Comparison of ENCODE assay signal across 16 cellular contexts in genomic region chr20:62896526-62896925, GRCh38.
"Had no signal": no experiment of that assay in that cellular context is flagged by ENCODE, and none has a peak within 500 bp of the region (broad histone marks: within the 10 kb centered on the region; RNA-seq: fewer than 3 reads in every experiment).

No MANE protein-coding gene starts in this region.

- H3K9me3 Mint-ChIP-seq: activated CD4-positive, alpha-beta T cell treated with anti-CD3 and anti-CD28 coated beads, Interleukin-2, amount 10 ng/mL, durations not matched to agents 24 days and 14 days; activated naive CD8-positive, alpha-beta T cell treated with anti-CD3 and anti-CD28 coated beads for 36 hours; brain; naive B cell; neural progenitor cell; stimulated activated naive CD8-positive, alpha-beta T cell treated with anti-CD3 and anti-CD28 coated beads, Interleukin-15, Interleukin-2, amounts not matched to agents 100 ng/mL and 50 ng/mL, for 24 hours had no signal

- H3K36me3 ChIP-seq: neural progenitor cell, ovary had no signal

- ATAC-seq: activated CD8-positive, alpha-beta T cell treated with anti-CD3 and anti-CD28 coated beads, Interleukin-2, amount 10 ng/mL, durations not matched to agents 7 days and 5 days; gastrocnemius medialis; left colon; sciatic nerve; upper lobe of right lung had no signal

- H3K27ac Mint-ChIP-seq: activated CD4-positive, alpha-beta T cell treated with anti-CD3 and anti-CD28 coated beads, Interleukin-2, amount 10 ng/mL, durations not matched to agents 24 days and 14 days; activated CD8-positive, alpha-beta T cell treated with anti-CD3 and anti-CD28 coated beads, Interleukin-2, amount 10 ng/mL, durations not matched to agents 7 days and 5 days; activated naive CD8-positive, alpha-beta T cell treated with anti-CD3 and anti-CD28 coated beads for 36 hours; neural progenitor cell; stimulated activated naive CD8-positive, alpha-beta T cell treated with anti-CD3 and anti-CD28 coated beads, Interleukin-15, Interleukin-2, amounts not matched to agents 100 ng/mL and 50 ng/mL, for 24 hours had no signal

- H3K9me3 ChIP-seq: gastrocnemius medialis, ovary, upper lobe of right lung had no signal

- H3K4me3 ChIP-seq: gastrocnemius medialis, neural progenitor cell, ovary, upper lobe of right lung had no signal

- H3K4me3 Mint-ChIP-seq: activated CD4-positive, alpha-beta T cell treated with anti-CD3 and anti-CD28 coated beads, Interleukin-2, amount 10 ng/mL, durations not matched to agents 24 days and 14 days; activated CD8-positive, alpha-beta T cell treated with anti-CD3 and anti-CD28 coated beads, Interleukin-2, amount 10 ng/mL, durations not matched to agents 7 days and 5 days; activated naive CD8-positive, alpha-beta T cell treated with anti-CD3 and anti-CD28 coated beads for 36 hours; brain; naive B cell; neural progenitor cell; stimulated activated naive CD8-positive, alpha-beta T cell treated with anti-CD3 and anti-CD28 coated beads, Interleukin-15, Interleukin-2, amounts not matched to agents 100 ng/mL and 50 ng/mL, for 24 hours had no signal

- H3K27me3 ChIP-seq: neural progenitor cell, ovary, upper lobe of right lung had no signal

- DNase-seq: activated CD4-positive, alpha-beta T cell treated with anti-CD3 and anti-CD28 coated beads, Interleukin-2, amount 10 ng/mL, durations not matched to agents 24 days and 14 days; activated CD8-positive, alpha-beta memory T cell treated with anti-CD3 and anti-CD28 coated beads, Interleukin-2, amount 50 U/mL, for 48 hours; activated CD8-positive, alpha-beta T cell treated with anti-CD3 and anti-CD28 coated beads, Interleukin-2, amount 10 ng/mL, durations not matched to agents 7 days and 5 days; activated gamma-delta T cell treated with Interleukin-2 at 50 U/mL for 16 hours; activated naive CD8-positive, alpha-beta T cell treated with anti-CD3 and anti-CD28 coated beads for 36 hours; dermis blood vessel endothelial cell; gastrocnemius medialis; left colon; mammary epithelial cell; naive B cell; ovary; upper lobe of right lung had no signal

- H3K27ac ChIP-seq: gastrocnemius medialis, neural progenitor cell, ovary, upper lobe of right lung had no signal

- H3K27me3 Mint-ChIP-seq: activated CD4-positive, alpha-beta T cell treated with anti-CD3 and anti-CD28 coated beads, Interleukin-2, amount 10 ng/mL, durations not matched to agents 24 days and 14 days; activated naive CD8-positive, alpha-beta T cell treated with anti-CD3 and anti-CD28 coated beads for 36 hours; brain; naive B cell; stimulated activated naive CD8-positive, alpha-beta T cell treated with anti-CD3 and anti-CD28 coated beads, Interleukin-15, Interleukin-2, amounts not matched to agents 100 ng/mL and 50 ng/mL, for 24 hours had no signal
